Comparison of ENCODE assay signal across 8 cellular contexts in the genomic region with DNA sequence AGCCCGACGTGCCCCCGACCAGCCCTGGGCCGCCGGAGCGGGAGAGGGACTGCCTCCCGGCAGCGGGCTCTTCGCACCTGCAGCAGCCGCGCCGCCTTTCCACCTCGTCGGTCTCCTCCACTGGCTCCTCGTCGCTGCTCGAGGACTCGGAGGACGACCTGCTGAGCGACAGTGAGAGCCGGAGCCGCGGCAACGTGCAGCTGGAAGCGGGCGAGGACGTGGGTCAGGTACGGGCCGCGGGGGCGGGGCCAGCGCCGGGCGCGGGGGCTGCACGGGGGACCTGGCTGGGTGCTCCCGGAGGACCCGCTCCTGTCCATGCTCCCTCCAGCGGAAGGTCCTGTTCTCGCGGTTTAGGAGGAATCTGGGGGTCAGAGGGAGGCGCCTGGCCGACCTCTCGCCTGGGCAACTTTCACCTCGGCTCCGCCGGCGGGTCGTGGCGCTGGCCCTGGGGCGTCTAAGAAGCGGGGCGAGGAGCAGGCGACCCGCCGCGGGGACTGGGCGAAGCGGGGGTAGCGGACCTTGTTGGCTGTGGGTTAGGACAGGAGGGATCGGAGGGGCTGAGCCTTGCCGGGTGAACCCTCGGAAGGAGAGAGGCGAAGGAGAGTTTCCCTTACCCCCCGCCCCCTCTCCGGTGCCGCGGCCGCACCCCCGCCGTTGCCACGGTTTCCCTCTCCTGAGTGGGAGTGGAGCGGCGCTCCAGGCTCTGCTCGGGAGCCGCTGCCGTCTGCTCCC. TPM values are rescaled to one million over a fixed set of nuclear protein-coding genes. Genes with fewer than 3 reads are reported as not detected.
DNase-seq lines count a peak whose midpoint lies in the region; ATAC-seq and TF ChIP-seq lines count a peak whose summit lies in the region.

No MANE protein-coding gene starts in this region.

- TF ChIP-seq EP300 in upper lobe of left lung (IDR thresholded peaks at IDR 0.05) = no peak

- peak overlapping the region; percentile 87 for H3K4me2 ChIP-seq in mammary epithelial cell (ENCODE audit: insufficient read depth, low read depth, low read length)

- H3K79me2 ChIP-seq in mammary epithelial cell (ENCODE audit: insufficient read depth, low read length) = no peaks in the 10 kb centered on the region

- H2AFZ ChIP-seq in mammary epithelial cell (ENCODE audit: low read depth, low read length) = peak overlapping the region; percentile 85

- TF ChIP-seq CTCF in heart left ventricle (IDR thresholded peaks at IDR 0.05) (peak in 1 of 12 donors; percentile 3), RWPE2 (IDR thresholded peaks at IDR 0.05; ENCODE audit: poor library complexity, severe bottlenecking) (peak; percentile 35), mammary epithelial cell (conservative IDR thresholded peaks at IDR 0.05 in 1 of 2, IDR thresholded peaks at IDR 0.05 in 1 of 2; ENCODE audit: extremely low read depth in 1 of 2, insufficient read depth in 1 of 2, low read depth in 1 of 2, low read length in 2 of 2) (no peak), mucosa of descending colon (IDR thresholded peaks at IDR 0.05) (peak; percentile 7), upper lobe of left lung (IDR thresholded peaks at IDR 0.05) (no peak)

- dilution Hi-C loops in mammary epithelial cell (cut with HindIII; ENCODE audit: low sequenced_read_pairs) = no loop called here

- H3K36me3 ChIP-seq in heart left ventricle = no peaks in the 10 kb centered on the region
- H3K36me3 ChIP-seq in RWPE2 (ENCODE audit: low read depth) = no peaks in the 10 kb centered on the region
- no peaks in the 10 kb centered on the region for H3K36me3 ChIP-seq in mammary epithelial cell (ENCODE audit: insufficient read depth, low read length)
- no peaks in the 10 kb centered on the region for H3K36me3 ChIP-seq in mucosa of descending colon (ENCODE audit: low read depth)
- H3K36me3 ChIP-seq in upper lobe of left lung = no peaks in the 10 kb centered on the region

- H3K4me1 ChIP-seq in heart left ventricle (peaks cover 7 to 40% (median 30%) of the 10 kb centered on the region in 12 donors), RWPE2 (ENCODE audit: insufficient read depth, poor library complexity, severe bottlenecking) (peaks cover 15% of the 10 kb centered on the region), mammary epithelial cell (ENCODE audit: insufficient read depth, low read length) (peaks cover 42% of the 10 kb centered on the region), mucosa of descending colon (ENCODE audit: low read depth) (peaks cover 33% of the 10 kb centered on the region), upper lobe of left lung (peaks cover 35 to 38% (median 36%) of the 10 kb centered on the region in 4 donors)

- no peak overlapping the region for H3K9ac ChIP-seq in mammary epithelial cell (ENCODE audit: insufficient read depth, low read length)

- DNase-seq in heart left ventricle (peak in 1 of 5 donors; percentile 61), Right ventricle myocardium inferior (ENCODE audit: missing footprints) (no peak), RWPE2 (ENCODE audit: low spot score) (no peak), mammary epithelial cell (no peak), mucosa of descending colon (peak; percentile 47 to 71 (median 70)), upper lobe of left lung (peak in 1 of 2 donors; percentile 90), DMS79 treated with DMSO at 0.1 percent for 48 hours (lab: John Stamatoyannopoulos, UW) (no peak)

- H3K27me3 ChIP-seq in heart left ventricle (peaks cover 0 to 66% (median 21%) of the 10 kb centered on the region in 9 donors), RWPE2 (ENCODE audit: insufficient read depth, poor library complexity, severe bottlenecking) (peaks cover 11% of the 10 kb centered on the region), mammary epithelial cell (ENCODE audit: insufficient read depth, low read length) (peaks cover 24% of the 10 kb centered on the region), upper lobe of left lung (peaks cover 0 to 26% (median 18%) of the 10 kb centered on the region in 4 donors)

- peaks cover 3% of the 10 kb centered on the region for H4K20me1 ChIP-seq in mammary epithelial cell (ENCODE audit: insufficient read depth, low read length)

- 2 to 8% (median 3%) methylated on average over 35 to 77 of the region's 77 CpGs for WGBS in heart left ventricle, 4 donors
- WGBS in mammary epithelial cell (ENCODE audit: low coverage, missing lambda C conversion rate) = 3% methylated on average over 8 of the region's 77 CpGs
- WGBS in upper lobe of left lung, 2 donors = 0 to 3% methylated on average over 18 to 19 of the region's 77 CpGs

- BruUV-seq in mammary epithelial cell (replicated peaks; lab: Mats Ljungman, UMichigan) = no TSS peak

- no peak overlapping the region for H3K27ac ChIP-seq in heart left ventricle
- no peak overlapping the region for H3K27ac ChIP-seq in RWPE2 (ENCODE audit: poor library complexity, severe bottlenecking)
- no peak overlapping the region for H3K27ac ChIP-seq in mammary epithelial cell (ENCODE audit: insufficient read depth, low read depth, low read length)
- H3K27ac ChIP-seq in upper lobe of left lung = peak overlapping the region in 1 of 4 donors; percentile 79

- H3K9me3 ChIP-seq in heart left ventricle (no peaks in the 10 kb centered on the region), RWPE2 (ENCODE audit: severe bottlenecking) (no peaks in the 10 kb centered on the region), mammary epithelial cell (replicated peaks; ENCODE audit: insufficient read depth, low read length) (no peaks in the 10 kb centered on the region), mucosa of descending colon (no peaks in the 10 kb centered on the region), upper lobe of left lung (no peaks in the 10 kb centered on the region)

- intact Hi-C loops in heart left ventricle (cut with DNase I) (no loop called here), Right ventricle myocardium inferior (cut with DNase I) (no loop called here), mammary epithelial cell (cut with micrococcal nuclease) (no loop called here), mucosa of descending colon (cut with DNase I, micrococcal nuclease) (no loop called here)

- in situ Hi-C loops in mammary epithelial cell (cut with MboI; ENCODE audit: low sequenced_read_pairs in 2 of 2) = no loop called here

- H3K4me3 ChIP-seq in heart left ventricle (peak overlapping the region; percentile 20 to 80 (median 64)), RWPE2 (ENCODE audit: severe bottlenecking) (peak overlapping the region; percentile 49), mammary epithelial cell (replicated peaks in 1 of 3; ENCODE audit: insufficient read depth in 1 of 3, low read depth in 2 of 3, low read length in 3 of 3) (peak overlapping the region; percentile 15 to 54 (median 16)), mucosa of descending colon (peak overlapping the region; percentile 34), upper lobe of left lung (peak overlapping the region; percentile 35 to 78 (median 71))

- ATAC-seq in heart left ventricle (peak in 1 of 4 donors; percentile 5), Right ventricle myocardium inferior (no peak), HG02981 (IDR thresholded peaks at IDR 0.05; ENCODE audit: unreplicated experiment) (peak; percentile 3), RWPE2 (ENCODE audit: low read depth) (peak; percentile 5; the same call in 2 of the 3 replicates), mucosa of descending colon (peak; percentile 4), upper lobe of left lung (ENCODE audit: low FRiP score in 2 of 2) (peak in 1 of 2 donors; percentile 13)

- TF ChIP-seq POLR2A in heart left ventricle (IDR thresholded peaks at IDR 0.05) = no peak
- TF ChIP-seq POLR2A in upper lobe of left lung (IDR thresholded peaks at IDR 0.05) = no peak

- CTCF ChIA-PET in mammary epithelial cell (lab: Charles Lee; ENCODE audit: low non-redundant PET) = no interaction called here

RNA-seq across cellular contexts. Expression of a gene that starts 0.7 kb away (rescaled TPM):
- total RNA-seq in heart left ventricle (10 to 100 TPM in 1 of 9 donors, 1 to 10 TPM in 6, under 1 TPM in 2; 0.80 to 12.5 (median 1.8) TPM), Right ventricle myocardium inferior (2.7 TPM), mammary epithelial cell (under 1 TPM in 1 of 2 donors, not detected in 1; 0.92 TPM), mucosa of descending colon (10 to 100 TPM; 18.3 to 57.5 (median 29.5) TPM), upper lobe of left lung (1 to 10 TPM in 2 of 6 donors, under 1 TPM in 2, not detected in 2; 0.30 to 5.2 (median 0.95) TPM)
- polyA plus RNA-seq in heart left ventricle (1 to 10 TPM; 6.0 to 6.7 TPM), mammary epithelial cell (0.63 TPM)
- polyA minus RNA-seq in mammary epithelial cell = not detected

RNA-seq across cellular contexts. Expression of a gene that starts 19.3 kb away (rescaled TPM):
- total RNA-seq in heart left ventricle (1 to 10 TPM in 1 of 9 donors, under 1 TPM in 8; 0.14 to 1.6 (median 0.37) TPM), Right ventricle myocardium inferior (1.5 TPM), mammary epithelial cell (not detected), mucosa of descending colon (10 to 100 TPM in 2 of 3 donors, 1 to 10 TPM in 1; 5.5 to 23.3 (median 13.3) TPM), upper lobe of left lung (10 to 100 TPM in 2 of 6 donors, 1 to 10 TPM in 4; 2.2 to 23.0 (median 5.7) TPM)
- polyA plus RNA-seq in heart left ventricle (under 1 TPM; 0.34 to 0.36 TPM), mammary epithelial cell (not detected)
- polyA minus RNA-seq in mammary epithelial cell = not detected

RNA-seq across cellular contexts. Expression of a gene that starts 49.7 kb away (rescaled TPM):
- total RNA-seq in heart left ventricle (10 to 100 TPM; 13.7 to 32.5 (median 23.7) TPM), Right ventricle myocardium inferior (26.7 TPM), mammary epithelial cell (10 to 100 TPM; 11.2 to 35.5 TPM), mucosa of descending colon (10 to 100 TPM; 25.1 to 32.7 (median 27.2) TPM), upper lobe of left lung (10 to 100 TPM; 22.0 to 92.2 (median 33.2) TPM)
- polyA plus RNA-seq in heart left ventricle (10 to 100 TPM; 13.4 to 15.4 TPM), mammary epithelial cell (11.4 TPM)
- polyA minus RNA-seq in mammary epithelial cell = 44.3 TPM

Comparison
In these comparisons a context has a peak if more than half of its experiments do, and no peak if none do; other contexts are left out.
1. DNase-seq: peak in mucosa of descending colon (3 of 3); none in Right ventricle myocardium inferior (single experiment), RWPE2 (single experiment), mammary epithelial cell (single experiment) and DMS79 treated with DMSO at 0.1 percent for 48 hours (single experiment).
2. H3K4me3 ChIP-seq: peak in every context shown above with its lines; median percentile 71 in upper lobe of left lung; 64 in heart left ventricle; 49 in RWPE2; 34 in mucosa of descending colon; 16 in mammary epithelial cell.
3. CTCF ChIP-seq: peak in RWPE2 (single experiment) and mucosa of descending colon (single experiment); none in mammary epithelial cell (0 of 2) and upper lobe of left lung (0 of 6).